1 cellular context compared by ENCODE assay signal in genomic region chr10:17668435-17669184, GRCh38.
TF ChIP-seq lines count a peak whose summit lies in the region.

No MANE protein-coding gene starts in this region.

TF ChIP-seq in HepG2, 621 proteins besides CTCF, POLR2A, EP300 and RAD21 (continued from another document and continues in another):
- TF ChIP-seq, protein P1, sequence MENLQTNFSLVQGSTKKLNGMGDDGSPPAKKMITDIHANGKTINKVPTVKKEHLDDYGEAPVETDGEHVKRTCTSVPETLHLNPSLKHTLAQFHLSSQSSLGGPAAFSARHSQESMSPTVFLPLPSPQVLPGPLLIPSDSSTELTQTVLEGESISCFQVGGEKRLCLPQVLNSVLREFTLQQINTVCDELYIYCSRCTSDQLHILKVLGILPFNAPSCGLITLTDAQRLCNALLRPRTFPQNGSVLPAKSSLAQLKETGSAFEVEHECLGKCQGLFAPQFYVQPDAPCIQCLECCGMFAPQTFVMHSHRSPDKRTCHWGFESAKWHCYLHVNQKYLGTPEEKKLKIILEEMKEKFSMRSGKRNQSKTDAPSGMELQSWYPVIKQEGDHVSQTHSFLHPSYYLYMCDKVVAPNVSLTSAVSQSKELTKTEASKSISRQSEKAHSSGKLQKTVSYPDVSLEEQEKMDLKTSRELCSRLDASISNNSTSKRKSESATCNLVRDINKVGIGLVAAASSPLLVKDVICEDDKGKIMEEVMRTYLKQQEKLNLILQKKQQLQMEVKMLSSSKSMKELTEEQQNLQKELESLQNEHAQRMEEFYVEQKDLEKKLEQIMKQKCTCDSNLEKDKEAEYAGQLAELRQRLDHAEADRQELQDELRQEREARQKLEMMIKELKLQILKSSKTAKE (CRISPR knock-in tag; IDR thresholded peaks at IDR 0.05; ENCODE audit: borderline replicate concordance), result peak; percentile 60
- no peak for TF ChIP-seq ZNF10 (CRISPR knock-in tag; IDR thresholded peaks at IDR 0.05; ENCODE audit: borderline replicate concordance, low read depth)
- TF ChIP-seq ZNF354B (CRISPR knock-in tag; IDR thresholded peaks at IDR 0.05), result no peak
- TF ChIP-seq, protein P2, sequence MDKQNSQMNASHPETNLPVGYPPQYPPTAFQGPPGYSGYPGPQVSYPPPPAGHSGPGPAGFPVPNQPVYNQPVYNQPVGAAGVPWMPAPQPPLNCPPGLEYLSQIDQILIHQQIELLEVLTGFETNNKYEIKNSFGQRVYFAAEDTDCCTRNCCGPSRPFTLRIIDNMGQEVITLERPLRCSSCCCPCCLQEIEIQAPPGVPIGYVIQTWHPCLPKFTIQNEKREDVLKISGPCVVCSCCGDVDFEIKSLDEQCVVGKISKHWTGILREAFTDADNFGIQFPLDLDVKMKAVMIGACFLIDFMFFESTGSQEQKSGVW (CRISPR knock-in tag; IDR thresholded peaks at IDR 0.05; ENCODE audit: borderline replicate concordance), result no peak
- TF ChIP-seq FOXK1 (CRISPR knock-in tag; IDR thresholded peaks at IDR 0.05; ENCODE audit: borderline replicate concordance, low read depth), result 0 out of 2 replicates have a peak, but pooled peaks have one; percentile 41
- no peak for TF ChIP-seq ZNF720 (CRISPR knock-in tag; IDR thresholded peaks at IDR 0.05)
- TF ChIP-seq TBL1XR1 (IDR thresholded peaks at IDR 0.05; ENCODE audit: borderline replicate concordance, low read length, partially characterized antibody), result peak; percentile 12
- TF ChIP-seq ZNF850 (CRISPR knock-in tag; conservative IDR thresholded peaks at IDR 0.05), result no peak
- no peak for TF ChIP-seq NONO (IDR thresholded peaks at IDR 0.05)
- TF ChIP-seq NONO (CRISPR knock-in tag; conservative IDR thresholded peaks at IDR 0.05), result 0 out of 2 replicates have a peak, but pooled peaks have one; percentile 44
- no peak for TF ChIP-seq ZNF543 (CRISPR knock-in tag; IDR thresholded peaks at IDR 0.05)
- TF ChIP-seq SMC3 (IDR thresholded peaks at IDR 0.05; ENCODE audit: low read length), result no peak
- TF ChIP-seq RXRA (CRISPR knock-in tag; IDR thresholded peaks at IDR 0.05), result no peak
- no peak for TF ChIP-seq ZNF282 (IDR thresholded peaks at IDR 0.05; ENCODE audit: partially characterized antibody)
- no peak for TF ChIP-seq ZNF567 (CRISPR knock-in tag; IDR thresholded peaks at IDR 0.05; ENCODE audit: borderline replicate concordance)
- TF ChIP-seq, protein P3, sequence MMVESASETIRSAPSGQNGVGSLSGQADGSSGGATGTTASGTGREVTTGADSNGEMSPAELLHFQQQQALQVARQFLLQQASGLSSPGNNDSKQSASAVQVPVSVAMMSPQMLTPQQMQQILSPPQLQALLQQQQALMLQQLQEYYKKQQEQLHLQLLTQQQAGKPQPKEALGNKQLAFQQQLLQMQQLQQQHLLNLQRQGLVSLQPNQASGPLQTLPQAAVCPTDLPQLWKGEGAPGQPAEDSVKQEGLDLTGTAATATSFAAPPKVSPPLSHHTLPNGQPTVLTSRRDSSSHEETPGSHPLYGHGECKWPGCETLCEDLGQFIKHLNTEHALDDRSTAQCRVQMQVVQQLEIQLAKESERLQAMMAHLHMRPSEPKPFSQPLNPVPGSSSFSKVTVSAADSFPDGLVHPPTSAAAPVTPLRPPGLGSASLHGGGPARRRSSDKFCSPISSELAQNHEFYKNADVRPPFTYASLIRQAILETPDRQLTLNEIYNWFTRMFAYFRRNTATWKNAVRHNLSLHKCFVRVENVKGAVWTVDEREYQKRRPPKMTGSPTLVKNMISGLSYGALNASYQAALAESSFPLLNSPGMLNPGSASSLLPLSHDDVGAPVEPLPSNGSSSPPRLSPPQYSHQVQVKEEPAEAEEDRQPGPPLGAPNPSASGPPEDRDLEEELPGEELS (CRISPR knock-in tag; IDR thresholded peaks at IDR 0.05), result peak; percentile 58
- no peak for TF ChIP-seq SNAI1 (CRISPR knock-in tag; IDR thresholded peaks at IDR 0.05; ENCODE audit: borderline replicate concordance)
- no peak for TF ChIP-seq ZNF879 (CRISPR knock-in tag; IDR thresholded peaks at IDR 0.05)
- TF ChIP-seq SALL1 (CRISPR knock-in tag; IDR thresholded peaks at IDR 0.05), result no peak
- TF ChIP-seq ZNF101 (CRISPR knock-in tag; IDR thresholded peaks at IDR 0.05; ENCODE audit: borderline replicate concordance, low read depth), result no peak
- TF ChIP-seq, protein P4, sequence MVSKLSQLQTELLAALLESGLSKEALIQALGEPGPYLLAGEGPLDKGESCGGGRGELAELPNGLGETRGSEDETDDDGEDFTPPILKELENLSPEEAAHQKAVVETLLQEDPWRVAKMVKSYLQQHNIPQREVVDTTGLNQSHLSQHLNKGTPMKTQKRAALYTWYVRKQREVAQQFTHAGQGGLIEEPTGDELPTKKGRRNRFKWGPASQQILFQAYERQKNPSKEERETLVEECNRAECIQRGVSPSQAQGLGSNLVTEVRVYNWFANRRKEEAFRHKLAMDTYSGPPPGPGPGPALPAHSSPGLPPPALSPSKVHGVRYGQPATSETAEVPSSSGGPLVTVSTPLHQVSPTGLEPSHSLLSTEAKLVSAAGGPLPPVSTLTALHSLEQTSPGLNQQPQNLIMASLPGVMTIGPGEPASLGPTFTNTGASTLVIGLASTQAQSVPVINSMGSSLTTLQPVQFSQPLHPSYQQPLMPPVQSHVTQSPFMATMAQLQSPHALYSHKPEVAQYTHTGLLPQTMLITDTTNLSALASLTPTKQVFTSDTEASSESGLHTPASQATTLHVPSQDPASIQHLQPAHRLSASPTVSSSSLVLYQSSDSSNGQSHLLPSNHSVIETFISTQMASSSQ (IDR thresholded peaks at IDR 0.05; ENCODE audit: low read depth), result 0 out of 2 replicates have a peak, but pooled peaks have one; percentile 36
- TF ChIP-seq, protein P4 (CRISPR knock-in tag; IDR thresholded peaks at IDR 0.05; ENCODE audit: borderline replicate concordance), result no peak
- TF ChIP-seq ZNF510 (CRISPR knock-in tag; IDR thresholded peaks at IDR 0.05; ENCODE audit: low read depth), result no peak
- TF ChIP-seq MYC (CRISPR knock-in tag; IDR thresholded peaks at IDR 0.05; ENCODE audit: borderline replicate concordance), result no peak
- TF ChIP-seq NCOA2 (CRISPR knock-in tag; IDR thresholded peaks at IDR 0.05), result peak; percentile 54
- TF ChIP-seq SRSF4 (IDR thresholded peaks at IDR 0.05; ENCODE audit: low read depth, low read length, poor library complexity, severe bottlenecking), result no peak
- TF ChIP-seq SCMH1 (CRISPR knock-in tag; IDR thresholded peaks at IDR 0.05; ENCODE audit: borderline replicate concordance), result no peak
- TF ChIP-seq, protein P5, sequence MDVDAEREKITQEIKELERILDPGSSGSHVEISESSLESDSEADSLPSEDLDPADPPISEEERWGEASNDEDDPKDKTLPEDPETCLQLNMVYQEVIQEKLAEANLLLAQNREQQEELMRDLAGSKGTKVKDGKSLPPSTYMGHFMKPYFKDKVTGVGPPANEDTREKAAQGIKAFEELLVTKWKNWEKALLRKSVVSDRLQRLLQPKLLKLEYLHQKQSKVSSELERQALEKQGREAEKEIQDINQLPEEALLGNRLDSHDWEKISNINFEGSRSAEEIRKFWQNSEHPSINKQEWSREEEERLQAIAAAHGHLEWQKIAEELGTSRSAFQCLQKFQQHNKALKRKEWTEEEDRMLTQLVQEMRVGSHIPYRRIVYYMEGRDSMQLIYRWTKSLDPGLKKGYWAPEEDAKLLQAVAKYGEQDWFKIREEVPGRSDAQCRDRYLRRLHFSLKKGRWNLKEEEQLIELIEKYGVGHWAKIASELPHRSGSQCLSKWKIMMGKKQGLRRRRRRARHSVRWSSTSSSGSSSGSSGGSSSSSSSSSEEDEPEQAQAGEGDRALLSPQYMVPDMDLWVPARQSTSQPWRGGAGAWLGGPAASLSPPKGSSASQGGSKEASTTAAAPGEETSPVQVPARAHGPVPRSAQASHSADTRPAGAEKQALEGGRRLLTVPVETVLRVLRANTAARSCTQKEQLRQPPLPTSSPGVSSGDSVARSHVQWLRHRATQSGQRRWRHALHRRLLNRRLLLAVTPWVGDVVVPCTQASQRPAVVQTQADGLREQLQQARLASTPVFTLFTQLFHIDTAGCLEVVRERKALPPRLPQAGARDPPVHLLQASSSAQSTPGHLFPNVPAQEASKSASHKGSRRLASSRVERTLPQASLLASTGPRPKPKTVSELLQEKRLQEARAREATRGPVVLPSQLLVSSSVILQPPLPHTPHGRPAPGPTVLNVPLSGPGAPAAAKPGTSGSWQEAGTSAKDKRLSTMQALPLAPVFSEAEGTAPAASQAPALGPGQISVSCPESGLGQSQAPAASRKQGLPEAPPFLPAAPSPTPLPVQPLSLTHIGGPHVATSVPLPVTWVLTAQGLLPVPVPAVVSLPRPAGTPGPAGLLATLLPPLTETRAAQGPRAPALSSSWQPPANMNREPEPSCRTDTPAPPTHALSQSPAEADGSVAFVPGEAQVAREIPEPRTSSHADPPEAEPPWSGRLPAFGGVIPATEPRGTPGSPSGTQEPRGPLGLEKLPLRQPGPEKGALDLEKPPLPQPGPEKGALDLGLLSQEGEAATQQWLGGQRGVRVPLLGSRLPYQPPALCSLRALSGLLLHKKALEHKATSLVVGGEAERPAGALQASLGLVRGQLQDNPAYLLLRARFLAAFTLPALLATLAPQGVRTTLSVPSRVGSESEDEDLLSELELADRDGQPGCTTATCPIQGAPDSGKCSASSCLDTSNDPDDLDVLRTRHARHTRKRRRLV (CRISPR knock-in tag; IDR thresholded peaks at IDR 0.05), result no peak
- no peak for TF ChIP-seq MAFG (CRISPR knock-in tag; IDR thresholded peaks at IDR 0.05)
- TF ChIP-seq ZNF605 (CRISPR knock-in tag; IDR thresholded peaks at IDR 0.05), result no peak
- TF ChIP-seq ZFP41 (CRISPR knock-in tag; IDR thresholded peaks at IDR 0.05; ENCODE audit: borderline replicate concordance), result no peak
- TF ChIP-seq ZFP90 (CRISPR knock-in tag; IDR thresholded peaks at IDR 0.05; ENCODE audit: borderline replicate concordance), result no peak
- TF ChIP-seq, protein P6, sequence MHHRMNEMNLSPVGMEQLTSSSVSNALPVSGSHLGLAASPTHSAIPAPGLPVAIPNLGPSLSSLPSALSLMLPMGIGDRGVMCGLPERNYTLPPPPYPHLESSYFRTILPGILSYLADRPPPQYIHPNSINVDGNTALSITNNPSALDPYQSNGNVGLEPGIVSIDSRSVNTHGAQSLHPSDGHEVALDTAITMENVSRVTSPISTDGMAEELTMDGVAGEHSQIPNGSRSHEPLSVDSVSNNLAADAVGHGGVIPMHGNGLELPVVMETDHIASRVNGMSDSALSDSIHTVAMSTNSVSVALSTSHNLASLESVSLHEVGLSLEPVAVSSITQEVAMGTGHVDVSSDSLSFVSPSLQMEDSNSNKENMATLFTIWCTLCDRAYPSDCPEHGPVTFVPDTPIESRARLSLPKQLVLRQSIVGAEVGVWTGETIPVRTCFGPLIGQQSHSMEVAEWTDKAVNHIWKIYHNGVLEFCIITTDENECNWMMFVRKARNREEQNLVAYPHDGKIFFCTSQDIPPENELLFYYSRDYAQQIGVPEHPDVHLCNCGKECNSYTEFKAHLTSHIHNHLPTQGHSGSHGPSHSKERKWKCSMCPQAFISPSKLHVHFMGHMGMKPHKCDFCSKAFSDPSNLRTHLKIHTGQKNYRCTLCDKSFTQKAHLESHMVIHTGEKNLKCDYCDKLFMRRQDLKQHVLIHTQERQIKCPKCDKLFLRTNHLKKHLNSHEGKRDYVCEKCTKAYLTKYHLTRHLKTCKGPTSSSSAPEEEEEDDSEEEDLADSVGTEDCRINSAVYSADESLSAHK (CRISPR knock-in tag; IDR thresholded peaks at IDR 0.05; ENCODE audit: borderline replicate concordance), result no peak
- no peak for TF ChIP-seq SMAD9 (CRISPR knock-in tag; IDR thresholded peaks at IDR 0.05)
- peak; percentile 72 for TF ChIP-seq CEBPG (CRISPR knock-in tag; IDR thresholded peaks at IDR 0.05)
- no peak for TF ChIP-seq MTERF4 (CRISPR knock-in tag; IDR thresholded peaks at IDR 0.05)
- no peak for TF ChIP-seq MXD3 (CRISPR knock-in tag; IDR thresholded peaks at IDR 0.05)
- no peak for TF ChIP-seq SALL2 (CRISPR knock-in tag; IDR thresholded peaks at IDR 0.05)
- no peak for TF ChIP-seq NBN (conservative IDR thresholded peaks at IDR 0.05)
- TF ChIP-seq ZFP82 (CRISPR knock-in tag; IDR thresholded peaks at IDR 0.05; ENCODE audit: borderline replicate concordance), result no peak
- no peak for TF ChIP-seq ZNF484 (CRISPR knock-in tag; IDR thresholded peaks at IDR 0.05; ENCODE audit: borderline replicate concordance, low read depth)
